In genomic region chr10:21899736-21900135, GRCh38 we compare ENCODE assay signal across 28 cellular contexts.
"Had no signal": no experiment of that assay in that cellular context is flagged by ENCODE, and none has a peak within 500 bp of the region (broad histone marks: within the 10 kb centered on the region; RNA-seq: fewer than 3 reads in every experiment).

No MANE protein-coding gene starts in this region.

- H3K27me3 ChIP-seq: colonic mucosa, dorsolateral prefrontal cortex, esophagus muscularis mucosa, esophagus squamous epithelium, foreskin keratinocyte, gastrocnemius medialis, gastroesophageal sphincter, heart left ventricle, heart right ventricle had no signal

- H3K4me1 ChIP-seq: colonic mucosa, esophagus muscularis mucosa, esophagus squamous epithelium, foreskin keratinocyte, gastrocnemius medialis, gastroesophageal sphincter, heart left ventricle, heart right ventricle had no signal

- H3K27ac ChIP-seq: colonic mucosa, coronary artery, dorsolateral prefrontal cortex, epithelial cell of prostate, esophagus muscularis mucosa, esophagus squamous epithelium, foreskin keratinocyte, gastrocnemius medialis, gastroesophageal sphincter, heart left ventricle, heart right ventricle had no signal

- H3K36me3 ChIP-seq: colonic mucosa had no signal

- ATAC-seq: effector memory CD8-positive, alpha-beta T cell; esophagus mucosa; foreskin keratinocyte; gastrocnemius medialis; gastroesophageal sphincter; heart left ventricle; heart right ventricle had no signal

- H3K4me3 ChIP-seq: colonic mucosa, coronary artery, dorsolateral prefrontal cortex, esophagus muscularis mucosa, esophagus squamous epithelium, gastrocnemius medialis, gastroesophageal sphincter, heart left ventricle, heart right ventricle had no signal

- H3K9me3 ChIP-seq: colonic mucosa, esophagus muscularis mucosa, esophagus squamous epithelium, gastrocnemius medialis, gastroesophageal sphincter had no signal

- FAIRE-seq: colon, endometrium, endothelial cell of umbilical vein, frontal cortex had no signal

- DNase-seq: colonic mucosa; cortex of kidney; dermis blood vessel endothelial cell; dorsolateral prefrontal cortex; effector CD4-positive, alpha-beta T cell; effector CD8-positive, alpha-beta T cell; effector memory CD4-positive, alpha-beta T cell; effector memory CD8-positive, alpha-beta T cell; endodermal cell; erythroblast; esophagus squamous epithelium; foreskin fibroblast; foreskin keratinocyte; foreskin melanocyte; gastrocnemius medialis; glutamatergic neuron; head of caudate nucleus; heart left ventricle; heart right ventricle had no signal
